8 cellular contexts compared by ENCODE assay signal in genomic region chr22:42621505-42622002, GRCh38. TPM values are rescaled to one million over a fixed set of nuclear protein-coding genes. Genes with fewer than 3 reads are reported as not detected.
DNase-seq lines count a peak whose midpoint lies in the region; ATAC-seq and TF ChIP-seq lines count a peak whose summit lies in the region.

No MANE protein-coding gene starts in this region.

- no peak overlapping the region for H3K9ac ChIP-seq in MM.1S (ENCODE audit: low read length)

- H2AFZ ChIP-seq in MM.1S (ENCODE audit: low read length) = no peak overlapping the region

- peaks cover 21% of the 10 kb centered on the region for H3K4me1 ChIP-seq in MM.1S (ENCODE audit: low read length)
- H3K4me1 ChIP-seq in effector memory CD4-positive, alpha-beta T cell (ENCODE audit: control insufficient read depth, insufficient read depth, low read length, poor library complexity, severe bottlenecking) = no peaks in the 10 kb centered on the region

- DNase-seq in NCI-H1436 (lab: John Stamatoyannopoulos, UW) (peak; percentile 12), NCI-H1436 treated with DMSO at 0.1 percent for 48 hours (lab: John Stamatoyannopoulos, UW) (no peak), MM.1S (peak; percentile 55), mucosa of gallbladder (ENCODE audit: low spot score) (peak; percentile 57), stromal cell of bone marrow (ENCODE audit: low read depth) (peak; percentile 72)
- DNase-seq in activated CD4-positive, alpha-beta T cell treated with anti-CD3 and anti-CD28 coated beads, Interleukin-2, amount 50 U/mL, for 24 hours (ENCODE audit: low read depth in 1 of 2, low spot score in 1 of 2) = peak; percentile 14 to 27
- DNase-seq in effector memory CD4-positive, alpha-beta T cell = peak in 2 of 3 donors; percentile 19 to 36

- no peak overlapping the region for H3K4me3 ChIP-seq in MM.1S (ENCODE audit: low read length)
- no peak overlapping the region for H3K4me3 ChIP-seq in effector memory CD4-positive, alpha-beta T cell (ENCODE audit: insufficient read depth, low read depth, low read length, poor library complexity, severe bottlenecking)

- H3F3A ChIP-seq in MM.1S (ENCODE audit: insufficient read depth, low read length) = peaks cover 12% of the 10 kb centered on the region

- H3K27me3 ChIP-seq in MM.1S (replicated peaks; ENCODE audit: insufficient read depth, low read length) = no peaks in the 10 kb centered on the region
- no peaks in the 10 kb centered on the region for H3K27me3 ChIP-seq in effector memory CD4-positive, alpha-beta T cell (replicated peaks; ENCODE audit: control insufficient read depth, insufficient read depth, low read length, poor library complexity, severe bottlenecking)

- no peaks in the 10 kb centered on the region for H3K9me2 ChIP-seq in MM.1S (replicated peaks; ENCODE audit: insufficient read depth, low read length)

- H3K79me2 ChIP-seq in MM.1S (ENCODE audit: low read length) = no peaks in the 10 kb centered on the region

- H4K20me1 ChIP-seq in MM.1S (ENCODE audit: insufficient read depth, low read length) = no peaks in the 10 kb centered on the region

- no peaks in the 10 kb centered on the region for H3K36me3 ChIP-seq in MM.1S (replicated peaks; ENCODE audit: insufficient read depth, low read length)
- peaks cover 14% of the 10 kb centered on the region for H3K36me3 ChIP-seq in effector memory CD4-positive, alpha-beta T cell (ENCODE audit: control insufficient read depth, insufficient read depth, low read length)

- H3K27ac ChIP-seq in MM.1S (ENCODE audit: low read length) = no peak overlapping the region
- no peak overlapping the region for H3K27ac ChIP-seq in effector memory CD4-positive, alpha-beta T cell (ENCODE audit: insufficient read depth, low read length, poor library complexity, severe bottlenecking)

- TF ChIP-seq CTCF in MM.1S (IDR thresholded peaks at IDR 0.05; ENCODE audit: low read length) = peak; percentile 96

- no peaks in the 10 kb centered on the region for H3K9me3 ChIP-seq in MM.1S (replicated peaks; ENCODE audit: insufficient read depth, low read length)
- no peaks in the 10 kb centered on the region for H3K9me3 ChIP-seq in effector memory CD4-positive, alpha-beta T cell (ENCODE audit: control insufficient read depth, low read length)

- no peak overlapping the region for H3K4me2 ChIP-seq in MM.1S (ENCODE audit: low read depth, low read length)

- no peak for ATAC-seq in HG02642 (IDR thresholded peaks at IDR 0.05; ENCODE audit: poor library complexity, unreplicated experiment)

RNA-seq across cellular contexts. Expression of gene POLDIP3, which starts 6.9 kb away (rescaled TPM):
- 75.8 TPM for total RNA-seq in mucosa of gallbladder

RNA-seq across cellular contexts. Expression of gene ATP5MGL, which starts 18.8 kb away (rescaled TPM):
- 1.7 TPM for total RNA-seq in mucosa of gallbladder

RNA-seq across cellular contexts. Expression of gene CYB5R3, which starts 27.6 kb away (rescaled TPM):
- 240 TPM for total RNA-seq in mucosa of gallbladder
